In genomic region chr15:74382004-74382816, GRCh38 we compare ENCODE assay signal across 8 cellular contexts. TPM values are rescaled to one million over a fixed set of nuclear protein-coding genes. Genes with fewer than 3 reads are reported as not detected.
DNase-seq lines count a peak whose midpoint lies in the region; ATAC-seq and TF ChIP-seq lines count a peak whose summit lies in the region.

No MANE protein-coding gene starts in this region.

- no peaks in the 10 kb centered on the region for H3K36me3 Mint-ChIP-seq in endodermal cell (ENCODE audit: low read depth)
- no peaks in the 10 kb centered on the region for H3K36me3 Mint-ChIP-seq in mesothelial cell of epicardium

- H3K4me3 Mint-ChIP-seq in endodermal cell: no peak overlapping the region
- no peak overlapping the region for H3K4me3 Mint-ChIP-seq in mesothelial cell of epicardium

- no peaks in the 10 kb centered on the region for H3K27me3 ChIP-seq in endodermal cell (ENCODE audit: control insufficient read depth, insufficient read depth, low read length, poor library complexity, severe bottlenecking)

- H3K9ac ChIP-seq in endodermal cell (ENCODE audit: extremely low read depth, low read length, poor library complexity, severe bottlenecking): no peak overlapping the region

- no peaks in the 10 kb centered on the region for H3K9me3 ChIP-seq in endodermal cell (ENCODE audit: control insufficient read depth, low read length)

- peak; percentile 85 for DNase-seq in DMS53 (lab: John Stamatoyannopoulos, UW)
- peak; percentile 54 to 71 for DNase-seq in NOMO-1 (lab: John Stamatoyannopoulos, UW; ENCODE audit: unreplicated experiment in 2 of 2)
- peak; percentile 94 for DNase-seq in activated CD8-positive, alpha-beta memory T cell treated with anti-CD3 and anti-CD28 coated beads for 24 hours
- DNase-seq in endodermal cell: peak; percentile 97
- peak; percentile 80 to 92 for DNase-seq in mesothelial cell of epicardium (ENCODE audit: low spot score in 2 of 2, unreplicated experiment in 2 of 2)
- peak; percentile 58 to 60 for DNase-seq in stimulated activated CD8-positive, alpha-beta memory T cell treated with anti-CD3 and anti-CD28 coated beads, Interleukin-7, amount 100 ng/mL, for 1 hour (ENCODE audit: low read depth in 2 of 2)

- WGBS in endodermal cell (ENCODE audit: insufficient coverage in 1 of 2, insufficient read length in 1 of 2), 2 experiments: 36 to 54% methylated on average over 4 to 13 of the region's 13 CpGs

- peak; percentile 48 for ATAC-seq in HG03025 (IDR thresholded peaks at IDR 0.05; ENCODE audit: low FRiP score, unreplicated experiment)
- no peak for ATAC-seq in HG02973 (IDR thresholded peaks at IDR 0.05; ENCODE audit: unreplicated experiment)

- H3K9me3 Mint-ChIP-seq in endodermal cell (no peaks in the 10 kb centered on the region), mesothelial cell of epicardium (no peaks in the 10 kb centered on the region)

- TF ChIP-seq CTCF in endodermal cell (conservative IDR thresholded peaks at IDR 0.05) (peak; percentile 99), mesothelial cell of epicardium (IDR thresholded peaks at IDR 0.05; ENCODE audit: unreplicated experiment) (peak; percentile 95)

- no peaks in the 10 kb centered on the region for H3K27me3 Mint-ChIP-seq in endodermal cell (ENCODE audit: insufficient read depth)
- no peaks in the 10 kb centered on the region for H3K27me3 Mint-ChIP-seq in mesothelial cell of epicardium (ENCODE audit: low read depth)

- no peak overlapping the region for H3K4me3 ChIP-seq in endodermal cell (ENCODE audit: low read length)

- H3K27ac ChIP-seq in endodermal cell (ENCODE audit: low read depth, low read length): no peak overlapping the region

- no peak overlapping the region for H3K27ac Mint-ChIP-seq in endodermal cell
- H3K27ac Mint-ChIP-seq in mesothelial cell of epicardium: no peak overlapping the region

- peaks cover 4% of the 10 kb centered on the region for H3K4me1 Mint-ChIP-seq in endodermal cell
- H3K4me1 Mint-ChIP-seq in mesothelial cell of epicardium: peaks cover 31% of the 10 kb centered on the region

- no peaks in the 10 kb centered on the region for H3K4me1 ChIP-seq in endodermal cell (ENCODE audit: control insufficient read depth, insufficient read depth, low read length)

- no peaks in the 10 kb centered on the region for H3K36me3 ChIP-seq in endodermal cell (ENCODE audit: control insufficient read depth, insufficient read depth, low read length)

RNA-seq across cellular contexts. Expression of gene CYP11A1, which starts 14.8 kb away (rescaled TPM):
- 1 to 10 TPM; 4.8 to 5.3 TPM for total RNA-seq in endodermal cell
- polyA plus RNA-seq in endodermal cell (2013, experiment 1 of 2): 1.1 TPM
- 1.0 TPM for polyA plus RNA-seq in endodermal cell (2013, experiment 2 of 2)
- 5.2 to 7.0 TPM (median 5.3 TPM) in 3 replicates for total RNA-seq in mesothelial cell of epicardium

RNA-seq across cellular contexts. Expression of gene SEMA7A, which starts 51.5 kb away (rescaled TPM):
- total RNA-seq in endodermal cell (1 to 10 TPM; 8.1 to 8.2 TPM), mesothelial cell of epicardium (4.6 to 6.0 TPM (median 5.0 TPM) in 3 replicates)
- 21.8 TPM for polyA plus RNA-seq in endodermal cell (2013, experiment 1 of 2)
- polyA plus RNA-seq in endodermal cell (2013, experiment 2 of 2): 21.5 TPM
